ENCODE assay signal across 8 cellular contexts in the genomic region with DNA sequence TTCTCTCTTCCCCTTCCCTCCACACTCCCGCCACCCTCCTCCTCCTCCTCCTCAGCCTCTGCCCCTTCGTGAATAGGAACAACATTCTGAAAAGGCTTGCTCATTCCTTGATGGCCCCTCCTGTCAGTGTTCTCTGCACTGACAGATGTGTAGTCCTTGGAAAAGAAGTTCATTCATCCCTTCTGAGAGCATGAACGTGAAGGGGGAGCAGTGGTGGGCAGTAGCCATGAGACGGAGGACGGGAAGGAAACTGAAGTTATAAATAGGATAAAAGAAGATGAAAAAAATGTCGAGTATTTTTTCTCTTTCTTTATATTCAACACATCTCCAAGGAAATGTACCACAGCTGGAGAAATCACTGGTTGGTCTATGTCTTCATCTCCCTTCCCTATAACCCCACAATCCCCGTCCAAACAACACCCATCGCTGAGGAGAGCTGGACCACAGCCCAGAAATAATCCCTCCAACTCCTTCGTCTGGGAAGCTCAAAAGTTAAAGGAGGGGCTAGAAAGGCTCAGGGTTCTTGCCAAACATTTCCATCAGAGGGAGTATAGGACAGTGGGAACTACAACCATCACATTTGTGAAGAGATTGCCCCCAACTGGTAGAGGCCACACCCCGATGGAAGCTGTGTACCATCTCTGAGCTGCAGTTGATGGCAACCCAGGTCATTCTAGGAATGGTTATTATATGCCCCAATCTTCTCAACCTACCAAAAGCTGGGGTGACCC. TPM values are rescaled to one million over a fixed set of nuclear protein-coding genes. Genes with fewer than 3 reads are reported as not detected.
DNase-seq lines count a peak whose midpoint lies in the region; ATAC-seq and TF ChIP-seq lines count a peak whose summit lies in the region.

No MANE protein-coding gene starts in this region.

- BruUV-seq in OCI-LY7 (replicated peaks; lab: Mats Ljungman, UMichigan) = TSS peak; percentile 97

- POLR2A ChIA-PET in activated CD4-positive, alpha-beta T cell treated with anti-CD3 and anti-CD28 coated beads for 36 hours (lab: Charles Lee) = interaction anchor here (0.8 to 2.1 kb wide), 4 partner anchors 26 to 265 kb away, joined by 3 to 7 read pairs (median 6); no protein-coding TSS in a partner anchor
- POLR2A ChIA-PET in OCI-LY7 (lab: Charles Lee) = interaction anchor here (0.5 to 6.3 kb wide), 36 partner anchors 10 to 310 kb away, joined by 3 to 159 read pairs (median 5); no protein-coding TSS in a partner anchor

- H3K27me3 ChIP-seq in spleen (replicated peaks in 1 of 7) = no peaks in the 10 kb centered on the region
- H3K27me3 ChIP-seq in upper lobe of left lung = no peaks in the 10 kb centered on the region

- no peaks in the 10 kb centered on the region; the same call in 1 of the 2 replicates for H3K9me3 ChIP-seq in OCI-LY7 (ENCODE audit: low read length)
- H3K9me3 ChIP-seq in spleen = no peaks in the 10 kb centered on the region
- no peaks in the 10 kb centered on the region for H3K9me3 ChIP-seq in upper lobe of left lung

- TF ChIP-seq CTCF in OCI-LY7 (conservative IDR thresholded peaks at IDR 0.05; ENCODE audit: low read length) (peak; percentile 87), fibroblast of pulmonary artery (IDR thresholded peaks at IDR 0.05; ENCODE audit: low read length, missing control alignments) (peak; percentile 39), spleen (IDR thresholded peaks at IDR 0.05 in 8 of 11, conservative IDR thresholded peaks at IDR 0.05 in 3 of 11) (peak in 2 of 11 experiments; percentile 9 to 28), upper lobe of left lung (IDR thresholded peaks at IDR 0.05) (peak in 1 of 6 experiments; percentile 23)

- H3K4me3 Mint-ChIP-seq in activated CD4-positive, alpha-beta T cell treated with anti-CD3 and anti-CD28 coated beads for 36 hours = no peak overlapping the region

- H3K4me3 ChIP-seq in OCI-LY7 (ENCODE audit: low read depth, low read length, poor library complexity, severe bottlenecking) (peak overlapping the region; percentile 61), fibroblast of pulmonary artery (replicated peaks; ENCODE audit: low read depth, low read length) (no peak overlapping the region), spleen (peak overlapping the region in 1 of 8 donors; percentile 43), upper lobe of left lung (no peak overlapping the region)

- CTCF ChIA-PET in activated CD4-positive, alpha-beta T cell treated with anti-CD3 and anti-CD28 coated beads for 36 hours (lab: Charles Lee) = interaction anchor here (0.8 to 2.8 kb wide), 11 partner anchors 10 to 396 kb away, joined by 3 to 9 read pairs (median 4); no protein-coding TSS in a partner anchor
- CTCF ChIA-PET in OCI-LY7 (lab: Charles Lee; ENCODE audit: unreplicated experiment) = interaction anchor here (0.5 to 3.3 kb wide), 19 partner anchors 22 to 1629 kb away, joined by 3 to 37 read pairs (median 4); no protein-coding TSS in a partner anchor

- peaks cover 6% of the 10 kb centered on the region; the same call in 1 of the 2 replicates for H3K79me2 ChIP-seq in OCI-LY7 (ENCODE audit: insufficient read depth, low read depth, low read length)

- no peaks in the 10 kb centered on the region for H3K36me3 ChIP-seq in OCI-LY7 (ENCODE audit: insufficient read depth, low read length)
- no peaks in the 10 kb centered on the region for H3K36me3 ChIP-seq in spleen
- H3K36me3 ChIP-seq in upper lobe of left lung = no peaks in the 10 kb centered on the region

- no peak for DNase-seq in activated CD4-positive, alpha-beta T cell treated with anti-CD3 and anti-CD28 coated beads for 36 hours
- DNase-seq in activated CD4-positive, alpha-beta T cell treated with anti-CD3 and anti-CD28 coated beads for 4 hours = no peak
- DNase-seq in OCI-LY7 (ENCODE audit: low spot score) (peak; percentile 75), fibroblast of pulmonary artery (ENCODE audit: low read depth) (peak; percentile 82), spleen (no peak), upper lobe of left lung (no peak), cerebellum (ENCODE audit: low spot score) (no peak)
- no peak for DNase-seq in effector CD4-positive, alpha-beta T cell

- H3K4me1 ChIP-seq in OCI-LY7 (ENCODE audit: insufficient read depth, low read length, poor library complexity, severe bottlenecking) (peaks cover 76% of the 10 kb centered on the region), spleen (peaks cover 27 to 73% (median 57%) of the 10 kb centered on the region in 6 donors), upper lobe of left lung (peaks cover 19 to 38% (median 26%) of the 10 kb centered on the region in 4 donors)

- H2AFZ ChIP-seq in OCI-LY7 (ENCODE audit: low read length) = peak overlapping the region; percentile 7; the same call in 1 of the 2 replicates

- H3K27ac Mint-ChIP-seq in activated CD4-positive, alpha-beta T cell treated with anti-CD3 and anti-CD28 coated beads for 36 hours = peak overlapping the region; percentile 94

- no peaks in the 10 kb centered on the region for H3K9me3 Mint-ChIP-seq in activated CD4-positive, alpha-beta T cell treated with anti-CD3 and anti-CD28 coated beads for 36 hours (ENCODE audit: low read depth)

- WGBS in spleen, 5 donors = 28 to 40% (median 30%) methylated on average over 10 of the region's 10 CpGs
- 29 to 50% methylated on average over 10 of the region's 10 CpGs for WGBS in upper lobe of left lung, 2 donors

- intact Hi-C loops in activated CD4-positive, alpha-beta T cell treated with anti-CD3 and anti-CD28 coated beads for 36 hours (cut with DNase I, micrococcal nuclease) = loop anchor here in 1 of 2 experiments (2.0 kb wide), 1 partner anchor 77 kb away; no protein-coding TSS in a partner anchor
- intact Hi-C loops in OCI-LY7 (cut with micrococcal nuclease; ENCODE audit: unreplicated experiment) (loop anchor here (1.0 to 2.0 kb wide), 8 partner anchors 57 to 289 kb away; no protein-coding TSS in a partner anchor), spleen (cut with DNase I; ENCODE audit: low total_unique reads) (loop anchor here (10.0 kb wide), 1 partner anchor 71 kb away; no protein-coding TSS in a partner anchor)

- TF ChIP-seq POLR2A in spleen (IDR thresholded peaks at IDR 0.05) (no peak), upper lobe of left lung (IDR thresholded peaks at IDR 0.05) (no peak)

- no peaks in the 10 kb centered on the region for H3K27me3 Mint-ChIP-seq in activated CD4-positive, alpha-beta T cell treated with anti-CD3 and anti-CD28 coated beads for 36 hours

- no peaks in the 10 kb centered on the region for H3K36me3 Mint-ChIP-seq in activated CD4-positive, alpha-beta T cell treated with anti-CD3 and anti-CD28 coated beads for 36 hours (ENCODE audit: low read depth)

- H3K9me2 ChIP-seq in OCI-LY7 (ENCODE audit: insufficient read depth, low read length) = no peaks in the 10 kb centered on the region

- ATAC-seq in activated CD4-positive, alpha-beta T cell treated with anti-CD3 and anti-CD28 coated beads for 36 hours = no peak
- ATAC-seq in upper lobe of left lung (ENCODE audit: low FRiP score in 2 of 2) = no peak

- no peak for TF ChIP-seq EP300 in upper lobe of left lung (IDR thresholded peaks at IDR 0.05)

- peak overlapping the region; percentile 78 for H3K4me2 ChIP-seq in OCI-LY7 (ENCODE audit: low read length)

- H4K20me1 ChIP-seq in OCI-LY7 (ENCODE audit: insufficient read depth, low read length) = no peaks in the 10 kb centered on the region

- peak overlapping the region; percentile 97 for H3K27ac ChIP-seq in OCI-LY7 (ENCODE audit: low read depth, low read length, poor library complexity, severe bottlenecking)
- H3K27ac ChIP-seq in spleen = peak overlapping the region in 7 of 8 donors; percentile 85 to 93 (median 89)
- peak overlapping the region in 2 of 4 donors; percentile 29 to 62 for H3K27ac ChIP-seq in upper lobe of left lung

- peaks cover 56% of the 10 kb centered on the region for H3K4me1 Mint-ChIP-seq in activated CD4-positive, alpha-beta T cell treated with anti-CD3 and anti-CD28 coated beads for 36 hours

RNA-seq across cellular contexts. Expression of gene ETS1, which starts 33.5 kb away (rescaled TPM):
- 100 to 1,000 TPM; 410 to 449 TPM for total RNA-seq in activated CD4-positive, alpha-beta T cell treated with anti-CD3 and anti-CD28 coated beads for 36 hours
- total RNA-seq in OCI-LY7 (2014; rRNA removed; shearing (Covaris generic)) = 203 and 210 TPM in 2 replicates
- total RNA-seq in OCI-LY7 (2022) (466 and 503 TPM in 2 replicates), spleen (100 to 1,000 TPM; 328 to 455 (median 371) TPM), upper lobe of left lung (100 to 1,000 TPM in 1 of 6 donors, 10 to 100 TPM in 5; 29.3 to 107 (median 79.0) TPM), cerebellum (14.6 TPM)
- 10 to 100 TPM; 58.1 to 95.2 (median 90.3) TPM for polyA plus RNA-seq in spleen

Comparison
In these comparisons a context has a peak if more than half of its experiments do, and no peak if none do; other contexts are left out.
1. DNase-seq: peak in OCI-LY7 (single experiment) and fibroblast of pulmonary artery (single experiment); none in activated CD4-positive, alpha-beta T cell treated with anti-CD3 and anti-CD28 coated beads for 36 hours (single experiment), activated CD4-positive, alpha-beta T cell treated with anti-CD3 and anti-CD28 coated beads for 4 hours (0 of 2), spleen (single experiment), effector CD4-positive, alpha-beta T cell (single experiment), upper lobe of left lung (0 of 2) and cerebellum (single experiment).